8 cellular contexts compared by ENCODE assay signal in genomic region chr5:55307383-55308253, GRCh38. TPM values are rescaled to one million over a fixed set of nuclear protein-coding genes. Genes with fewer than 3 reads are reported as not detected.
DNase-seq lines count a peak whose midpoint lies in the region; ATAC-seq and TF ChIP-seq lines count a peak whose summit lies in the region.

TSS of gene DHX29 (minus strand) at chr5:55307694. CDS start at chr5:55307573, 121 bp downstream.
TSS of gene MTREX (plus strand) at chr5:55307989. CDS start at chr5:55308014, 25 bp downstream.

- DNase-seq in COLO668 (lab: John Stamatoyannopoulos, UW; ENCODE audit: unreplicated experiment) = peak; percentile 88
- DNase-seq in GM20000 (ENCODE audit: low spot score) = peak; percentile 86
- DNase-seq in HS-5 (ENCODE audit: low read depth) = peak; percentile 92
- DNase-seq in NK-92 (lab: John Stamatoyannopoulos, UW; ENCODE audit: unreplicated experiment) = peak; percentile 17
- DNase-seq in activated CD8-positive, alpha-beta memory T cell treated with anti-CD3 and anti-CD28 coated beads for 1 hour (ENCODE audit: extremely low read depth in 1 of 2, low read depth in 1 of 2) = peak; percentile 64 to 79
- peak; percentile 85 to 87 (median 85) for DNase-seq in effector memory CD8-positive, alpha-beta T cell
- DNase-seq in lung microvascular endothelial cell (ENCODE audit: low read depth in 2 of 2) = peak; percentile 96
- peak; percentile 79 to 82 (median 81) for DNase-seq in stimulated activated CD4-positive, alpha-beta T cell treated with anti-CD3 and anti-CD28 coated beads, TNF-alpha, amount 100 ng/mL, for 48 hours (ENCODE audit: low read depth in 3 of 3)

- H3K27ac Mint-ChIP-seq in effector memory CD8-positive, alpha-beta T cell = no peak within 1 kb of the TSS

- no peaks in the 10 kb centered on the region for H3K9me3 Mint-ChIP-seq in effector memory CD8-positive, alpha-beta T cell

- H3K36me3 Mint-ChIP-seq in effector memory CD8-positive, alpha-beta T cell (ENCODE audit: insufficient read depth) = peaks cover 10% of the 10 kb centered on the region

- TF ChIP-seq CTCF in GM20000 (IDR thresholded peaks at IDR 0.05; ENCODE audit: extremely low read depth, missing control alignments) = no peak

- H3K4me3 Mint-ChIP-seq in effector memory CD8-positive, alpha-beta T cell = no peak within 1 kb of the TSS

- ATAC-seq in effector memory CD8-positive, alpha-beta T cell (replicated peaks) = peak; percentile 92

- peaks cover 13 to 25% of the 10 kb centered on the region in 2 donors for H3K4me1 Mint-ChIP-seq in effector memory CD8-positive, alpha-beta T cell (ENCODE audit: low read depth in 2 of 2)

- H3K27me3 Mint-ChIP-seq in effector memory CD8-positive, alpha-beta T cell = no peaks in the 10 kb centered on the region

RNA-seq across cellular contexts. Expression of gene DHX29, which starts in this region (rescaled TPM):
- total RNA-seq in lung microvascular endothelial cell = 15.5 and 16.5 TPM in 2 replicates

RNA-seq across cellular contexts. Expression of gene MTREX, which starts in this region (rescaled TPM):
- total RNA-seq in lung microvascular endothelial cell = 39.2 and 46.2 TPM in 2 replicates

Comparison
In these comparisons a context has a peak if more than half of its experiments do, and no peak if none do; other contexts are left out.
1. Peak in every context shown above with its lines: DNase-seq and ATAC-seq.
2. DNase-seq: peak in every context shown above with its lines; median percentile 96 in lung microvascular endothelial cell; 92 in HS-5; 88 in COLO668; 86 in GM20000; 85 in effector memory CD8-positive, alpha-beta T cell; 81 in stimulated activated CD4-positive, alpha-beta T cell treated with anti-CD3 and anti-CD28 coated beads, TNF-alpha, amount 100 ng/mL, for 48 hours; 72 in activated CD8-positive, alpha-beta memory T cell treated with anti-CD3 and anti-CD28 coated beads for 1 hour; 17 in NK-92.